ENCODE assay signal across 17 cellular contexts in the genomic region with DNA sequence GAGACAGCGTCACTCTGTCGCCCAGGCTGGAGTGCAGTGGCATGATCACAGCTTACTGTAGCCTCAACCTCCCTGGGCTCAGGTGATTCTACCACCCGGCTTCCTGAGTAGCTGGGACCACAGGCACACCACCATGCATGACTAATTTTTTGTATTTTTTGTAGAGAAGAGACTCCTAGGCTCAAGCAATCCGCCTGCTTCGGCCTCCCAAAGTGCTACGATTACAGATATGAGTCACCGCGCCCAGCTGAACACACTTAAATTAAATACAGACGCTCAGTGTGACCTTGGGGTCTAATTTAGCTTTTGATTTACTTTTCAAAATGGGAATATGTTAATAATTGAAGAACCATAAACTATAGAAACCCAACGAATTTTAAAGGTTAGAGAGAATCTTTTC.
A peak's percentile ranks its signal among the peaks of the same experiment; 100 is the strongest.
DNase-seq lines count a peak whose midpoint lies in the region; ATAC-seq and TF ChIP-seq lines count a peak whose summit lies in the region.
"Had no signal": no experiment of that assay in that cellular context is flagged by ENCODE, and none has a peak within 500 bp of the region (broad histone marks: within the 10 kb centered on the region; RNA-seq: fewer than 3 reads in every experiment).

No MANE protein-coding gene starts in this region.

- H3K36me3 ChIP-seq in GM23338 (ENCODE audit: insufficient read depth) = peaks cover 24% of the 10 kb centered on the region
- H3K36me3 ChIP-seq in prostate gland = no peaks in the 10 kb centered on the region

- no peaks in the 10 kb centered on the region for H3K27me3 Mint-ChIP-seq in GM23338 (ENCODE audit: insufficient read depth, low read depth, poor library complexity)

- H3F3A ChIP-seq in GM23338 (replicated peaks; ENCODE audit: low read depth) = no peaks in the 10 kb centered on the region

- H4K20me1 ChIP-seq in GM23338 (replicated peaks; ENCODE audit: insufficient read depth) = no peaks in the 10 kb centered on the region; the same call in 1 of the 2 replicates

- H3K9me3 Mint-ChIP-seq in GM23338 = no peaks in the 10 kb centered on the region; the same call in 2 of the 3 replicates

- DNase-seq in GM23338 (ENCODE audit: low spot score) = no peak
- DNase-seq in astrocyte of the hippocampus (ENCODE audit: low read depth, low spot score) = peak; percentile 17
- DNase-seq in glomerular visceral epithelial cell (ENCODE audit: extremely low spot score) = peak; percentile 30
- no peak for DNase-seq in prostate gland (ENCODE audit: low spot score)
- no peak for DNase-seq in AG08396 (ENCODE audit: low spot score)
- DNase-seq in RKO (ENCODE audit: low spot score) = no peak
- DNase-seq in GM19238 (ENCODE audit: insufficient read length, low spot score) = no peak
- DNase-seq: activated effector memory CD4-positive, alpha-beta T cell treated with anti-CD3 and anti-CD28 coated beads, Interleukin-2, amount 50 U/mL, for 16 hours; anterior cingulate cortex; DMS153; NCI-H1417; NCI-H526; SIG-M5; T-helper 2 cell had no signal

- no peak for TF ChIP-seq POLR2A in prostate gland (IDR thresholded peaks at IDR 0.05)

- H3K4me2 ChIP-seq in GM23338 = no peak overlapping the region

- TF ChIP-seq CTCF in GM23338 (conservative IDR thresholded peaks at IDR 0.05; ENCODE audit: low read depth in 2 of 2) (no peak), prostate gland (IDR thresholded peaks at IDR 0.05) (no peak)

- H3K4me3 ChIP-seq in GM23338 (no peak overlapping the region), prostate gland (no peak overlapping the region)
- H3K4me3 ChIP-seq: gastroesophageal sphincter, vagina had no signal

- H3K4me3 Mint-ChIP-seq in GM23338 = no peak overlapping the region

- no peaks in the 10 kb centered on the region for H3K9me3 ChIP-seq in prostate gland
- H3K9me3 ChIP-seq: gastroesophageal sphincter, vagina had no signal

- no peaks in the 10 kb centered on the region for H3K27me3 ChIP-seq in GM23338 (ENCODE audit: insufficient read depth)
- H3K27me3 ChIP-seq in prostate gland (replicated peaks; ENCODE audit: insufficient read depth) = no peaks in the 10 kb centered on the region
- H3K27me3 ChIP-seq: gastroesophageal sphincter, vagina had no signal

- intact Hi-C loops in prostate gland (cut with DNase I) = no loop called here

- no peak overlapping the region for H2AFZ ChIP-seq in GM23338

- peaks cover 12% of the 10 kb centered on the region for H3K36me3 Mint-ChIP-seq in GM23338 (ENCODE audit: low read depth)

- 93% methylated on average over 10 of the region's 10 CpGs for WGBS in prostate gland

- no peak for ATAC-seq in GM23338
- ATAC-seq: activated CD4-positive, CD25-positive, alpha-beta regulatory T cell treated with anti-CD3 and anti-CD28 coated beads, Interleukin-2, amount 50 U/mL, for 24 hours; gastroesophageal sphincter had no signal

- H3K27ac Mint-ChIP-seq in GM23338 = no peak overlapping the region

- no peaks in the 10 kb centered on the region for H3K4me1 Mint-ChIP-seq in GM23338

- no peaks in the 10 kb centered on the region for H3K9me2 ChIP-seq in GM23338 (ENCODE audit: insufficient read depth)

- no peaks in the 10 kb centered on the region for H3K79me2 ChIP-seq in GM23338 (replicated peaks; ENCODE audit: insufficient read depth)

- H3K4me1 ChIP-seq in GM23338 (ENCODE audit: insufficient read depth) = no peaks in the 10 kb centered on the region
- H3K4me1 ChIP-seq in prostate gland (replicated peaks) = no peaks in the 10 kb centered on the region
- H3K4me1 ChIP-seq: gastroesophageal sphincter, vagina had no signal

- 0 out of 2 replicates have a peak overlapping the region, but pooled peaks have one; percentile 11 for H3K27ac ChIP-seq in GM23338 (ENCODE audit: low read depth)
- H3K27ac ChIP-seq in prostate gland = no peak overlapping the region
- H3K27ac ChIP-seq: gastroesophageal sphincter, vagina had no signal

TF ChIP-seq in GM23338, 12 proteins besides CTCF, POLR2A, EP300 and RAD21 (continues in another document):
- TF ChIP-seq JUNB (IDR thresholded peaks at IDR 0.05; ENCODE audit: unreplicated experiment) (no peak), REST (IDR thresholded peaks at IDR 0.05; ENCODE audit: unreplicated experiment) (no peak), ZNF114 (CRISPR knock-in tag; IDR thresholded peaks at IDR 0.05) (no peak), EZH2phosphoT487 (IDR thresholded peaks at IDR 0.05; ENCODE audit: unreplicated experiment) (no peak), POLR2AphosphoS5 (IDR thresholded peaks at IDR 0.05; ENCODE audit: low read depth) (no peak), CREB1 (CRISPR knock-in tag; IDR thresholded peaks at IDR 0.05; ENCODE audit: low read depth) (no peak), ZNF462 (CRISPR knock-in tag; IDR thresholded peaks at IDR 0.05) (no peak)

Comparison
In these comparisons a context has a peak if more than half of its experiments do, and no peak if none do; other contexts are left out.
1. DNase-seq: peak in astrocyte of the hippocampus (single experiment) and glomerular visceral epithelial cell (single experiment); none in GM23338 (single experiment), prostate gland (single experiment), AG08396 (single experiment), RKO (single experiment) and GM19238 (single experiment).